2 cellular contexts compared by ENCODE assay signal in genomic region chr22:20550851-20551744, GRCh38.
TF ChIP-seq lines count a peak whose summit lies in the region.

No MANE protein-coding gene starts in this region.

TF ChIP-seq in SK-N-SH treated with all-trans-retinoic acid at 6 μM for 48 hours, 23 proteins besides CTCF, POLR2A, EP300 and RAD21 (continued from another document):
- no peak for TF ChIP-seq CREB5 (CRISPR knock-in tag; IDR thresholded peaks at IDR 0.05; ENCODE audit: low read depth)

TF ChIP-seq in GM12878, 131 proteins besides CTCF, POLR2A, EP300 and RAD21 (continued from another document):
- no peak for TF ChIP-seq RELB (IDR thresholded peaks at IDR 0.05; ENCODE audit: low read depth)
TF ChIP-seq in GM12878: peak in this region for 0.
